Comparison of ENCODE assay signal across 11 cellular contexts in genomic region chr20:50587291-50587961, GRCh38.
DNase-seq lines count a peak whose midpoint lies in the region; ATAC-seq and TF ChIP-seq lines count a peak whose summit lies in the region.
"Had no signal": no experiment of that assay in that cellular context is flagged by ENCODE, and none has a peak within 500 bp of the region (broad histone marks: within the 10 kb centered on the region; RNA-seq: fewer than 3 reads in every experiment).

No MANE protein-coding gene starts in this region.

- H3K9ac ChIP-seq in neural progenitor cell = no peak overlapping the region

- peaks cover 64% of the 10 kb centered on the region for H3K36me3 ChIP-seq in upper lobe of right lung
- no peaks in the 10 kb centered on the region for H3K36me3 ChIP-seq in neural progenitor cell

- H3K4me2 ChIP-seq in neural progenitor cell = no peak overlapping the region

- no peaks in the 10 kb centered on the region for H3K4me1 Mint-ChIP-seq in neural progenitor cell

- H3K9me3 ChIP-seq in upper lobe of right lung (no peaks in the 10 kb centered on the region), neural progenitor cell (ENCODE audit: low read depth) (no peaks in the 10 kb centered on the region)

- no peaks in the 10 kb centered on the region for H3K9me3 Mint-ChIP-seq in activated naive CD4-positive, alpha-beta T cell treated with anti-CD3 and anti-CD28 coated beads, Interleukin-2, amount 50 U/mL, for 72 hours
- H3K9me3 Mint-ChIP-seq in neural progenitor cell = no peaks in the 10 kb centered on the region
- H3K9me3 Mint-ChIP-seq: nephron had no signal

- H3K36me3 Mint-ChIP-seq in activated naive CD4-positive, alpha-beta T cell treated with anti-CD3 and anti-CD28 coated beads, Interleukin-2, amount 50 U/mL, for 72 hours = peaks cover 4 to 19% of the 10 kb centered on the region in 2 donors
- H3K36me3 Mint-ChIP-seq in neural progenitor cell = peaks cover 15% of the 10 kb centered on the region

- ATAC-seq in activated naive CD4-positive, alpha-beta T cell treated with anti-CD3 and anti-CD28 coated beads, Interleukin-2, amount 50 U/mL, for 72 hours = peak; percentile 2 to 19
- peak; percentile 58 for ATAC-seq in foreskin keratinocyte
- ATAC-seq in upper lobe of right lung = no peak
- ATAC-seq in GM19328 (IDR thresholded peaks at IDR 0.05; ENCODE audit: unreplicated experiment) = no peak

- H3K4me1 ChIP-seq in foreskin keratinocyte = no peaks in the 10 kb centered on the region
- H3K4me1 ChIP-seq in upper lobe of right lung = peaks cover 11% of the 10 kb centered on the region
- no peaks in the 10 kb centered on the region for H3K4me1 ChIP-seq in neural progenitor cell

- no peaks in the 10 kb centered on the region for H4K20me1 ChIP-seq in neural progenitor cell (ENCODE audit: low read depth)

- H3K27ac ChIP-seq in foreskin keratinocyte = no peak overlapping the region
- H3K27ac ChIP-seq in upper lobe of right lung = no peak overlapping the region
- H3K27ac ChIP-seq in neural progenitor cell = no peak overlapping the region

- H3K4me3 ChIP-seq in upper lobe of right lung = no peak overlapping the region
- H3K4me3 ChIP-seq in neural progenitor cell = no peak overlapping the region

- intact Hi-C loops in upper lobe of right lung (cut with DNase I) = no loop called here

- H3K79me2 ChIP-seq in neural progenitor cell (ENCODE audit: low read depth) = no peaks in the 10 kb centered on the region

- DNase-seq in activated naive CD4-positive, alpha-beta T cell treated with anti-CD3 and anti-CD28 coated beads, Interleukin-2, amount 50 U/mL, for 72 hours (ENCODE audit: low spot score in 2 of 2) = no peak
- no peak for DNase-seq in activated naive CD4-positive, alpha-beta T cell treated with Interleukin-2 at 50 U/mL for 16 hours
- DNase-seq in NCI-H345 (lab: John Stamatoyannopoulos, UW) = peak; percentile 99
- DNase-seq in foreskin keratinocyte = peak; percentile 11 to 38
- DNase-seq in upper lobe of right lung = peak; percentile 64
- no peak for DNase-seq in neural progenitor cell (ENCODE audit: low spot score)
- DNase-seq in islet precursor cell = no peak
- DNase-seq: NCI-H1436 treated with DMSO at 0.1 percent for 48 hours, NCI-H774 had no signal

- H3K27me3 Mint-ChIP-seq in neural progenitor cell (ENCODE audit: insufficient read depth, low read depth) = no peaks in the 10 kb centered on the region

- H3F3A ChIP-seq in neural progenitor cell (ENCODE audit: low read depth) = no peaks in the 10 kb centered on the region

- TF ChIP-seq CTCF in foreskin keratinocyte (conservative IDR thresholded peaks at IDR 0.05) = no peak
- no peak for TF ChIP-seq CTCF in upper lobe of right lung (IDR thresholded peaks at IDR 0.05)
- no peak for TF ChIP-seq CTCF in neural progenitor cell (IDR thresholded peaks at IDR 0.05)

- H3K4me3 Mint-ChIP-seq in neural progenitor cell = no peak overlapping the region
- H3K4me3 Mint-ChIP-seq: nephron had no signal

- no peaks in the 10 kb centered on the region for H3K27me3 ChIP-seq in foreskin keratinocyte
- H3K27me3 ChIP-seq in upper lobe of right lung = no peaks in the 10 kb centered on the region
- no peaks in the 10 kb centered on the region for H3K27me3 ChIP-seq in neural progenitor cell

- H2AFZ ChIP-seq in neural progenitor cell (replicated peaks) = no peak overlapping the region

- H3K27ac Mint-ChIP-seq in activated naive CD4-positive, alpha-beta T cell treated with anti-CD3 and anti-CD28 coated beads, Interleukin-2, amount 50 U/mL, for 72 hours = peak overlapping the region; percentile 61 to 68
- H3K27ac Mint-ChIP-seq in neural progenitor cell = no peak overlapping the region
- H3K27ac Mint-ChIP-seq: nephron had no signal

Comparison
In these comparisons a context has a peak if more than half of its experiments do, and no peak if none do; other contexts are left out.
1. ATAC-seq: peak in activated naive CD4-positive, alpha-beta T cell treated with anti-CD3 and anti-CD28 coated beads, Interleukin-2, amount 50 U/mL, for 72 hours (2 of 2) and foreskin keratinocyte (single experiment); none in upper lobe of right lung (single experiment) and GM19328 (single experiment).
2. DNase-seq: peak in NCI-H345 (single experiment), foreskin keratinocyte (2 of 2) and upper lobe of right lung (single experiment); none in activated naive CD4-positive, alpha-beta T cell treated with anti-CD3 and anti-CD28 coated beads, Interleukin-2, amount 50 U/mL, for 72 hours (0 of 2), activated naive CD4-positive, alpha-beta T cell treated with Interleukin-2 at 50 U/mL for 16 hours (single experiment), neural progenitor cell (single experiment) and islet precursor cell (single experiment).